In the genomic region with DNA sequence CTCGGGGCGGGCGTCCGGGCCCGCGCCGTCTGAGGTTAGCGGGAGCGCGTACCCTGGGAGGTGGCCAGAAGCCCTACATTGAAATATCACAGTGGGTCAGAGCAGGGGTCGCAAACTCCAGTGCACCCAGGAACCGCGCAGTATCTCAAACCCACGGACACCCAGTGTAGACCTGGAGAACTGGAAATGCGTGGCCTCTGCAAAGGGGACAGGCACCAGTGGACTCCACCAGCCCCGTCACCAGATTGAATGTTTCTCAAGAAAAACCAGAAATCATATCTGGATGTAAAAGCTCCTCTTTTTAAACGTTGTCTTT, we compare ENCODE assay signal across 20 cellular contexts.
DNase-seq lines count a peak whose midpoint lies in the region; ATAC-seq, FAIRE-seq and TF ChIP-seq lines count a peak whose summit lies in the region.
"Had no signal": no experiment of that assay in that cellular context is flagged by ENCODE, and none has a peak within 500 bp of the region (broad histone marks: within the 10 kb centered on the region; RNA-seq: fewer than 3 reads in every experiment).

No MANE protein-coding gene starts in this region.

- H3K4me1 ChIP-seq in left ventricle myocardium inferior (peaks cover 12% of the 10 kb centered on the region), esophagus muscularis mucosa (peaks cover 8 to 21% (median 19%) of the 10 kb centered on the region in 4 donors), pancreas (no peaks in the 10 kb centered on the region), gastrocnemius medialis (no peaks in the 10 kb centered on the region)
- H3K4me1 ChIP-seq: parathyroid adenoma, thyroid gland had no signal

- in situ Hi-C loops in gastrocnemius medialis (cut with MboI; ENCODE audit: low sequenced_read_pairs in 4 of 4): no loop called here

- WGBS in esophagus muscularis mucosa: 63% methylated on average over 17 of the region's 17 CpGs
- 50 to 53% methylated on average over 17 of the region's 17 CpGs for WGBS in pancreas, 2 donors

- no peak for TF ChIP-seq POLR2A in esophagus muscularis mucosa (IDR thresholded peaks at IDR 0.05; ENCODE audit: low read depth)
- TF ChIP-seq POLR2A in gastrocnemius medialis (IDR thresholded peaks at IDR 0.05): no peak

- H3K4me3 ChIP-seq in left ventricle myocardium inferior (peak overlapping the region; percentile 40), esophagus muscularis mucosa (peak overlapping the region in 3 of 4 donors; percentile 14 to 24 (median 15)), pancreas (no peak overlapping the region), gastrocnemius medialis (no peak overlapping the region)
- H3K4me3 ChIP-seq: thyroid gland had no signal

- no peak for FAIRE-seq in pancreas (lab: Jason Lieb, UNC)
- FAIRE-seq: small intestine had no signal

- TF ChIP-seq CTCF in left ventricle myocardium inferior (IDR thresholded peaks at IDR 0.05; ENCODE audit: borderline replicate concordance): no peak
- no peak for TF ChIP-seq CTCF in esophagus muscularis mucosa (IDR thresholded peaks at IDR 0.05)
- no peak for TF ChIP-seq CTCF in pancreas (IDR thresholded peaks at IDR 0.05)
- no peak for TF ChIP-seq CTCF in gastrocnemius medialis (IDR thresholded peaks at IDR 0.05 in 4 of 5, conservative IDR thresholded peaks at IDR 0.05 in 1 of 5)

- no peaks in the 10 kb centered on the region for H3K9me3 ChIP-seq in left ventricle myocardium inferior (replicated peaks)
- H3K9me3 ChIP-seq in esophagus muscularis mucosa: no peaks in the 10 kb centered on the region
- no peaks in the 10 kb centered on the region for H3K9me3 ChIP-seq in pancreas
- no peaks in the 10 kb centered on the region for H3K9me3 ChIP-seq in gastrocnemius medialis
- H3K9me3 ChIP-seq: thyroid gland had no signal

- no peak for TF ChIP-seq EP300 in esophagus muscularis mucosa (IDR thresholded peaks at IDR 0.05)

- H3K27ac ChIP-seq in left ventricle myocardium inferior (replicated peaks) (peak overlapping the region; percentile 70), esophagus muscularis mucosa (replicated peaks in 1 of 4) (peak overlapping the region; percentile 47 to 65 (median 54)), pancreas (no peak overlapping the region), gastrocnemius medialis (no peak overlapping the region)
- H3K27ac ChIP-seq: parathyroid adenoma, thyroid gland had no signal

- DNase-seq in left ventricle myocardium inferior (no peak), Right ventricle myocardium inferior (ENCODE audit: missing footprints) (no peak), esophagus muscularis mucosa (ENCODE audit: extremely low spot score) (no peak), pancreas (no peak), gastrocnemius medialis (no peak)
- DNase-seq in stimulated activated CD4-positive, alpha-beta T cell treated with anti-CD3 and anti-CD28 coated beads, Interleukin-4, amount 100 ng/mL, for 24 hours: no peak
- DNase-seq: activated CD4-positive, alpha-beta T cell treated with anti-CD3 and anti-CD28 coated beads, Interleukin-2, amount 50 U/mL, for 1 hour; CD4-positive, alpha-beta T cell; DMS79; effector memory CD4-positive, alpha-beta T cell; hypothalamus; left colon; NCI-H1694 treated with DMSO at 0.1 percent for 48 hours; NCI-H446; small intestine; T-cell; thyroid gland had no signal

- intact Hi-C loops in left ventricle myocardium inferior (cut with micrococcal nuclease) (no loop called here), Right ventricle myocardium inferior (cut with DNase I) (no loop called here), esophagus muscularis mucosa (cut with DNase I) (no loop called here), pancreas (cut with DNase I) (no loop called here), gastrocnemius medialis (cut with DNase I; ENCODE audit: low total_unique reads) (no loop called here)

- ATAC-seq in Right ventricle myocardium inferior (no peak), pancreas (peak; percentile 14 to 53 (median 43)), HG03159 (IDR thresholded peaks at IDR 0.05; ENCODE audit: unreplicated experiment) (no peak), gastrocnemius medialis (no peak), GM21367 (IDR thresholded peaks at IDR 0.05; ENCODE audit: unreplicated experiment) (no peak)
- ATAC-seq: left colon, T-cell had no signal

- no peaks in the 10 kb centered on the region for H3K36me3 ChIP-seq in left ventricle myocardium inferior
- H3K36me3 ChIP-seq in esophagus muscularis mucosa: no peaks in the 10 kb centered on the region
- H3K36me3 ChIP-seq in pancreas: no peaks in the 10 kb centered on the region
- no peaks in the 10 kb centered on the region for H3K36me3 ChIP-seq in gastrocnemius medialis
- H3K36me3 ChIP-seq: thyroid gland had no signal

- H3K27me3 ChIP-seq in left ventricle myocardium inferior (ENCODE audit: low read depth) (no peaks in the 10 kb centered on the region), esophagus muscularis mucosa (peaks cover 0 to 18% (median 0%) of the 10 kb centered on the region in 4 donors), pancreas (no peaks in the 10 kb centered on the region), gastrocnemius medialis (no peaks in the 10 kb centered on the region)
- H3K27me3 ChIP-seq: thyroid gland had no signal

Comparison
In these comparisons a context has a peak if more than half of its experiments do, and no peak if none do; other contexts are left out.
1. H3K27ac ChIP-seq: peak in left ventricle myocardium inferior (single experiment) and esophagus muscularis mucosa (4 of 4); none in pancreas (0 of 4) and gastrocnemius medialis (0 of 4).
2. H3K4me3 ChIP-seq: peak in left ventricle myocardium inferior (single experiment) and esophagus muscularis mucosa (3 of 4); none in pancreas (0 of 4) and gastrocnemius medialis (0 of 4).
3. ATAC-seq: peak in pancreas (4 of 4); none in Right ventricle myocardium inferior (single experiment), HG03159 (single experiment), gastrocnemius medialis (0 of 2) and GM21367 (single experiment).